15 cellular contexts compared by ENCODE assay signal in the genomic region with DNA sequence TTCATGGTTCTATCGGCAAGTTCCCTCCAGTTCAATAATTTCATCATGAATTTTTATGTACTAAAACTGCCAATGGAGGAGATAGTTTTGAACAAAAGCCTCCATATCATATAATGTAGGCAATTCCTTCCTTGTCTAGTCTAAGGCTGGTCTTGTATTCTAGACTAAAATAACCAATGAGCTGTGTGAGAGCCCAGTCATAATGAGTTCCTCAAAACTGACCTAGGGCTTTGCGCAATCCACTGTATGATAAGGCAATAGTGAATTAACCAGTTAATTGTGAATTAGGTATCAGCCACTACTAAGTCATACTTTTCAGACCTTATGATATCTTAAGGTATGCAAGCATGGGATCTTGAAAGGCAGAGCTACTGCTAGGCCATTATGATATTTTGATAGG.
"Had no signal": no experiment of that assay in that cellular context is flagged by ENCODE, and none has a peak within 500 bp of the region (broad histone marks: within the 10 kb centered on the region; RNA-seq: fewer than 3 reads in every experiment).

No MANE protein-coding gene starts in this region.

- H3K4me1 ChIP-seq: psoas muscle, right lobe of liver had no signal

- H3K36me3 ChIP-seq: esophagus squamous epithelium, gastroesophageal sphincter, neutrophil, right lobe of liver, tibial artery had no signal

- DNase-seq: dermis blood vessel endothelial cell; esophagus squamous epithelium; foreskin fibroblast; glutamatergic neuron; islet precursor cell; mammary epithelial cell; naive thymus-derived CD8-positive, alpha-beta T cell; psoas muscle; retina; right lobe of liver; stimulated activated CD4-positive, alpha-beta T cell treated with anti-CD3 and anti-CD28 coated beads, Interleukin-4, amount 100 ng/mL, for 1 hour; stimulated activated CD8-positive, alpha-beta memory T cell treated with anti-CD3 and anti-CD28 coated beads, Interleukin-4, amount 100 ng/mL, for 48 hours; tibial artery had no signal

- H3K4me3 ChIP-seq: esophagus squamous epithelium, gastroesophageal sphincter, psoas muscle, right lobe of liver, tibial artery had no signal

- H3K27me3 ChIP-seq: esophagus squamous epithelium, gastroesophageal sphincter, neutrophil, right lobe of liver, tibial artery had no signal

- H3K27ac ChIP-seq: esophagus squamous epithelium, gastroesophageal sphincter, neutrophil, psoas muscle, right lobe of liver, tibial artery had no signal

- H3K9me3 ChIP-seq: esophagus squamous epithelium, gastroesophageal sphincter, neutrophil, psoas muscle, right lobe of liver, tibial artery had no signal
